In the genomic region with DNA sequence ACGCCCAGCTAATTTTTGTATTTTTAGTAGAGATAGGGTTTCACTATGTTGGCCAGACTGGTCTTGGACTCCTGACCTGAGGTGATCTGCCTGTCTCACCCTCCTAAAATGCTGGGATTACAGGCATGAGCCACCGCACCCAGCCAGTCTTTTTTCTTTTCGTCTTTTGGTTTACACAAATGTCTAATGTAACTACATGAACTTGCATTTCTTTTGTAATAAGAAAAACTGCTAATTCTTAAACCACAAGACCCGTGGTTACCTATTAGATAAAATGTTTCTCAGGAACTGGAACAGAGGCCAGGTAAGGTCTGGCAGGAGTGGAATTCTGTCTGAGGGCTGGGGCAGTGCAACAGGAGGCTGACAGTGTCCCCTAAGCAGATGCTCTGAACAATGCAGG, we compare ENCODE assay signal across 24 cellular contexts. TPM values are rescaled to one million over a fixed set of nuclear protein-coding genes. Genes with fewer than 3 reads are reported as not detected.
DNase-seq lines count a peak whose midpoint lies in the region; ATAC-seq and TF ChIP-seq lines count a peak whose summit lies in the region.
"Had no signal": no experiment of that assay in that cellular context is flagged by ENCODE, and none has a peak within 500 bp of the region (broad histone marks: within the 10 kb centered on the region; RNA-seq: fewer than 3 reads in every experiment).

No MANE protein-coding gene starts in this region.

- BruUV-seq in Caco-2 (replicated peaks; lab: Mats Ljungman, UMichigan): no TSS peak

- H2AFZ ChIP-seq in parathyroid adenoma: peak overlapping the region; percentile 46

- no peaks in the 10 kb centered on the region for H3K27me3 ChIP-seq in Caco-2 (replicated peaks; ENCODE audit: control insufficient read depth, insufficient read depth, low read length)
- H3K27me3 ChIP-seq in parathyroid adenoma (ENCODE audit: control insufficient read depth, insufficient read depth, low read length): no peaks in the 10 kb centered on the region
- no peaks in the 10 kb centered on the region for H3K27me3 ChIP-seq in CD4-positive, alpha-beta memory T cell (ENCODE audit: insufficient read depth, low read length)
- H3K27me3 ChIP-seq: BE2C; BLaER1 treated with 17β-estradiol and CSF1 and Interleukin-3, amounts not matched to agents 10 nM and 100 nM had no signal

- no peak overlapping the region for H3K4me3 ChIP-seq in Caco-2 (ENCODE audit: low read depth, low read length)
- no peak overlapping the region for H3K4me3 ChIP-seq in parathyroid adenoma (ENCODE audit: low read depth, low read length)
- H3K4me3 ChIP-seq in CD4-positive, alpha-beta memory T cell (ENCODE audit: low read length in 2 of 2): no peak overlapping the region
- H3K4me3 ChIP-seq: A549; BLaER1 treated with 17β-estradiol and CSF1 and Interleukin-3, amounts not matched to agents 10 nM and 100 nM; GM12878; HAP-1 had no signal

- no peak for ATAC-seq in WTC11
- ATAC-seq: A549, GM12878 had no signal

- no peaks in the 10 kb centered on the region for H3K36me3 ChIP-seq in Caco-2 (ENCODE audit: control insufficient read depth, insufficient read depth, low read length)
- H3K36me3 ChIP-seq in parathyroid adenoma (ENCODE audit: control insufficient read depth, insufficient read depth, low read length): no peaks in the 10 kb centered on the region
- H3K36me3 ChIP-seq in CD4-positive, alpha-beta memory T cell (ENCODE audit: insufficient read depth, low read length): no peaks in the 10 kb centered on the region
- H3K36me3 ChIP-seq: BE2C; BLaER1 treated with 17β-estradiol and CSF1 and Interleukin-3, amounts not matched to agents 10 nM and 100 nM; HAP-1 had no signal

- DNase-seq in Caco-2: no peak
- no peak for DNase-seq in WTC11 (ENCODE audit: low spot score)
- peak; percentile 52 for DNase-seq in islet precursor cell
- DNase-seq in CD4-positive, alpha-beta memory T cell: no peak
- DNase-seq in HuH-7 (ENCODE audit: low spot score): no peak
- no peak for DNase-seq in amygdala (lab: John Stamatoyannopoulos, UW)
- no peak for DNase-seq in DMS 273 treated with DMSO at 0.1 percent for 48 hours (lab: John Stamatoyannopoulos, UW)
- DNase-seq: 8988T; ACHN; AML-193; BE2C; CD4-positive, alpha-beta T cell; COR-L47; DMS79; EL; GDM1; GOT3; HFFc6 had no signal

- no peaks in the 10 kb centered on the region for H3K9me3 ChIP-seq in Caco-2
- H3K9me3 ChIP-seq in parathyroid adenoma (ENCODE audit: control insufficient read depth, low read length): no peaks in the 10 kb centered on the region
- H3K9me3 ChIP-seq in CD4-positive, alpha-beta memory T cell (ENCODE audit: control insufficient read depth in 1 of 2, low read length in 2 of 2): no peaks in the 10 kb centered on the region
- H3K9me3 ChIP-seq: A549; BE2C; BLaER1 treated with 17β-estradiol and CSF1 and Interleukin-3, amounts not matched to agents 10 nM and 100 nM; HAP-1 had no signal

- peak overlapping the region; percentile 93 for H3K27ac Mint-ChIP-seq in Caco-2 (ENCODE audit: unreplicated experiment)
- H3K27ac Mint-ChIP-seq in WTC11: 0 out of 2 replicates have a peak overlapping the region, but pooled peaks have one; percentile 5
- H3K27ac Mint-ChIP-seq in CD4-positive, alpha-beta memory T cell: no peak overlapping the region
- H3K27ac Mint-ChIP-seq: CD14-positive monocyte; CD4-positive, alpha-beta T cell; HFFc6 had no signal

- TF ChIP-seq CTCF in Caco-2 (IDR thresholded peaks at IDR 0.05; ENCODE audit: insufficient read depth in 1 of 2, low read depth in 1 of 2, low read length in 1 of 2, severe bottlenecking in 1 of 2, unreplicated experiment in 1 of 2) (no peak), WTC11 (IDR thresholded peaks at IDR 0.05) (no peak), parathyroid adenoma (IDR thresholded peaks at IDR 0.05) (no peak)

- H3K27me3 Mint-ChIP-seq in Caco-2 (ENCODE audit: insufficient read depth, unreplicated experiment) (no peaks in the 10 kb centered on the region), WTC11 (ENCODE audit: low read depth) (no peaks in the 10 kb centered on the region)
- H3K27me3 Mint-ChIP-seq in CD4-positive, alpha-beta memory T cell: peaks cover 5 to 13% of the 10 kb centered on the region in 2 donors

- H3K9ac ChIP-seq in parathyroid adenoma: no peak overlapping the region
- H3K9ac ChIP-seq: BLaER1 treated with 17β-estradiol and CSF1 and Interleukin-3, amounts not matched to agents 10 nM and 100 nM had no signal

- H3K4me1 Mint-ChIP-seq in Caco-2 (ENCODE audit: low read depth, unreplicated experiment): peaks cover 18% of the 10 kb centered on the region
- peaks cover 23% of the 10 kb centered on the region for H3K4me1 Mint-ChIP-seq in WTC11
- peaks cover 0 to 4% (median 3%) of the 10 kb centered on the region in 4 donors for H3K4me1 Mint-ChIP-seq in CD4-positive, alpha-beta memory T cell
- H3K4me1 Mint-ChIP-seq: CD14-positive monocyte had no signal

- H3K4me3 Mint-ChIP-seq in Caco-2 (ENCODE audit: unreplicated experiment) (peak overlapping the region; percentile 53), WTC11 (no peak overlapping the region)
- H3K4me3 Mint-ChIP-seq in CD4-positive, alpha-beta memory T cell: no peak overlapping the region
- H3K4me3 Mint-ChIP-seq: CD14-positive monocyte; CD4-positive, alpha-beta T cell; HFFc6 had no signal

- CTCF ChIA-PET in Caco-2 (lab: Charles Lee) (no interaction called here), WTC11 (lab: Charles Lee) (no interaction called here)
- CTCF ChIA-PET in CD4-positive, alpha-beta memory T cell (lab: Charles Lee; ENCODE audit: partially characterized antibody): no interaction called here

- POLR2A ChIA-PET in Caco-2 (lab: Charles Lee) (no interaction called here), WTC11 (lab: Charles Lee) (interaction anchor here (0.7 kb wide), 1 partner anchor 34 kb away, joined by 3 read pairs; no protein-coding TSS in a partner anchor)
- POLR2A ChIA-PET in CD4-positive, alpha-beta memory T cell (lab: Charles Lee; ENCODE audit: partially characterized antibody): no interaction called here

- no peak overlapping the region for H3K4me2 ChIP-seq in parathyroid adenoma (ENCODE audit: low read length)
- H3K4me2 ChIP-seq: A549; BLaER1 treated with 17β-estradiol and CSF1 and Interleukin-3, amounts not matched to agents 10 nM and 100 nM had no signal

- H3K79me2 ChIP-seq in parathyroid adenoma: no peaks in the 10 kb centered on the region

- H3K36me3 Mint-ChIP-seq in Caco-2 (ENCODE audit: insufficient read depth, unreplicated experiment): peaks cover 17% of the 10 kb centered on the region
- no peaks in the 10 kb centered on the region for H3K36me3 Mint-ChIP-seq in WTC11
- H3K36me3 Mint-ChIP-seq in CD4-positive, alpha-beta memory T cell: no peaks in the 10 kb centered on the region
- H3K36me3 Mint-ChIP-seq: CD14-positive monocyte had no signal

- H3K27ac ChIP-seq in parathyroid adenoma: no peak overlapping the region
- H3K27ac ChIP-seq in CD4-positive, alpha-beta memory T cell (ENCODE audit: low read depth, low read length): no peak overlapping the region
- H3K27ac ChIP-seq: A549; BLaER1 treated with 17β-estradiol and CSF1 and Interleukin-3, amounts not matched to agents 10 nM and 100 nM had no signal

- intact Hi-C loops in Caco-2 (cut with micrococcal nuclease; ENCODE audit: unreplicated experiment): no loop called here
- intact Hi-C loops in CD4-positive, alpha-beta memory T cell (cut with micrococcal nuclease): no loop called here

- H3K9me3 Mint-ChIP-seq in Caco-2 (ENCODE audit: unreplicated experiment) (no peaks in the 10 kb centered on the region), WTC11 (no peaks in the 10 kb centered on the region)
- H3K9me3 Mint-ChIP-seq in CD4-positive, alpha-beta memory T cell: no peaks in the 10 kb centered on the region
- H3K9me3 Mint-ChIP-seq: CD4-positive, alpha-beta T cell; HFFc6 had no signal

- peaks cover 38% of the 10 kb centered on the region for H3K4me1 ChIP-seq in Caco-2
- H3K4me1 ChIP-seq in parathyroid adenoma: peaks cover 11% of the 10 kb centered on the region
- no peaks in the 10 kb centered on the region for H3K4me1 ChIP-seq in CD4-positive, alpha-beta memory T cell (ENCODE audit: insufficient read depth, low read length)
- H3K4me1 ChIP-seq: A549; BLaER1 treated with 17β-estradiol and CSF1 and Interleukin-3, amounts not matched to agents 10 nM and 100 nM had no signal

TF ChIP-seq in WTC11, 78 proteins besides CTCF, POLR2A, EP300 and RAD21 (continues in another document):
- TF ChIP-seq CREB1 (CRISPR knock-in tag; IDR thresholded peaks at IDR 0.05) (no peak), KAT7 (CRISPR knock-in tag; IDR thresholded peaks at IDR 0.05; ENCODE audit: borderline replicate concordance) (no peak), TEAD4 (CRISPR knock-in tag; IDR thresholded peaks at IDR 0.05) (no peak), ZNF121 (CRISPR knock-in tag; IDR thresholded peaks at IDR 0.05) (no peak)
- TF ChIP-seq, protein P1, sequence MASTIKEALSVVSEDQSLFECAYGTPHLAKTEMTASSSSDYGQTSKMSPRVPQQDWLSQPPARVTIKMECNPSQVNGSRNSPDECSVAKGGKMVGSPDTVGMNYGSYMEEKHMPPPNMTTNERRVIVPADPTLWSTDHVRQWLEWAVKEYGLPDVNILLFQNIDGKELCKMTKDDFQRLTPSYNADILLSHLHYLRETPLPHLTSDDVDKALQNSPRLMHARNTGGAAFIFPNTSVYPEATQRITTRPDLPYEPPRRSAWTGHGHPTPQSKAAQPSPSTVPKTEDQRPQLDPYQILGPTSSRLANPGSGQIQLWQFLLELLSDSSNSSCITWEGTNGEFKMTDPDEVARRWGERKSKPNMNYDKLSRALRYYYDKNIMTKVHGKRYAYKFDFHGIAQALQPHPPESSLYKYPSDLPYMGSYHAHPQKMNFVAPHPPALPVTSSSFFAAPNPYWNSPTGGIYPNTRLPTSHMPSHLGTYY (CRISPR knock-in tag; IDR thresholded peaks at IDR 0.05): no peak
- TF ChIP-seq, protein P2, sequence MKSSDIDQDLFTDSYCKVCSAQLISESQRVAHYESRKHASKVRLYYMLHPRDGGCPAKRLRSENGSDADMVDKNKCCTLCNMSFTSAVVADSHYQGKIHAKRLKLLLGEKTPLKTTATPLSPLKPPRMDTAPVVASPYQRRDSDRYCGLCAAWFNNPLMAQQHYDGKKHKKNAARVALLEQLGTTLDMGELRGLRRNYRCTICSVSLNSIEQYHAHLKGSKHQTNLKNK (CRISPR knock-in tag; IDR thresholded peaks at IDR 0.05): no peak

RNA-seq across cellular contexts. Expression of a gene that starts 32.7 kb away (rescaled TPM):
- not detected in 2 replicates for total RNA-seq in Caco-2 (2022)
- total RNA-seq in WTC11 (2021): not detected in 3 replicates
- not detected for total RNA-seq in CD4-positive, alpha-beta memory T cell
- not detected for polyA plus RNA-seq in CD4-positive, alpha-beta memory T cell
- total RNA-seq: CD4-positive, alpha-beta T cell; GM12878; HFFc6 had no signal
- polyA plus RNA-seq: A549, CD14-positive monocyte, GM12878 had no signal

RNA-seq across cellular contexts. Expression of a gene that starts 52.9 kb away (rescaled TPM):
- total RNA-seq in Caco-2 (2022): 29.5 and 30.3 TPM in 2 replicates
- 12.6 to 24.6 TPM (median 23.1 TPM) in 3 replicates for total RNA-seq in WTC11 (2021)
- not detected for total RNA-seq in CD4-positive, alpha-beta memory T cell
- 1 to 10 TPM in 1 of 2 donors, under 1 TPM in 1; 0.57 to 1.7 TPM for polyA plus RNA-seq in CD4-positive, alpha-beta memory T cell

Comparison
In these comparisons a context has a peak if more than half of its experiments do, and no peak if none do; other contexts are left out.
1. H3K27ac Mint-ChIP-seq: peak in Caco-2 (single experiment) and WTC11 (single experiment); none in CD4-positive, alpha-beta memory T cell (0 of 7).
2. RNA of a gene that starts 52.9 kb away (total RNA-seq): 29.5 to 30.3 TPM in Caco-2 and 12.6 to 24.6 TPM in WTC11; not detected in CD4-positive, alpha-beta memory T cell; every median in the first group is over 10 times any median in the second.